ENCODE assay signal across 9 cellular contexts in the genomic region with DNA sequence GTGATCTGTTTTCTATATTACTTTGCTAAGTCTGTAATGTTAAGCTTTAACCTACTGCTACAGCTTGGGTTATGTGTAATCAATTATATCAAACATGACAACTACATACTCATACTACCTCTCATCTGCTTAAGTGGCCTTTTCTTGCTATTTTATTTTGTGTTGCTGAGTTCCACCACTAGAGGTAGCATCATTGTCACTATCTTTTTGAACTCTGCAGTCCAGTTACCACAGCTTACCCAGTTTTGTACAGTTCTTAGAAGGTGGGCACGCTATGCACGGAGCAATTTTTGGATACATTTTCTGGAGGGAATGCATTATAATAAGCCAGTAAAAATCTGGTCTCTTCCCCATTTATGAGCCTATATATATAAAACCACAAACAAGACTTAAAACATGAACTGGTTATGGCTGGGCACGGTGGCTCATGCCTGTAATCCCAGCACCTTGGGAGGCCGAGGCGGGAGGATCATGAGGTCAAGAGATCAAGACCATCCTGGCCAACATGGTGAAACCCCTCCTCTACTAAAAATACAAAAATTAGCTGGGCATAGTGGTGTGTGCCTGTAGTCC. TPM values are rescaled to one million over a fixed set of nuclear protein-coding genes. Genes with fewer than 3 reads are reported as not detected.
DNase-seq lines count a peak whose midpoint lies in the region; ATAC-seq and TF ChIP-seq lines count a peak whose summit lies in the region.
"Had no signal": no experiment of that assay in that cellular context is flagged by ENCODE, and none has a peak within 500 bp of the region (broad histone marks: within the 10 kb centered on the region; RNA-seq: fewer than 3 reads in every experiment).

No MANE protein-coding gene starts in this region.

- CTCF ChIA-PET in activated CD4-positive, alpha-beta memory T cell treated with anti-CD3 and anti-CD28 coated beads, Interleukin-2, amount 10 ng/mL, durations not matched to agents 7 days and 5 days (lab: Charles Lee) = interaction anchor here (0.6 to 3.0 kb wide), 10 partner anchors 12 to 459 kb away, joined by 3 to 18 read pairs (median 4); no protein-coding TSS in a partner anchor

- POLR2A ChIA-PET in activated CD4-positive, alpha-beta memory T cell treated with anti-CD3 and anti-CD28 coated beads, Interleukin-2, amount 10 ng/mL, durations not matched to agents 7 days and 5 days (lab: Charles Lee) = no interaction called here

- no peaks in the 10 kb centered on the region for H3K4me1 ChIP-seq in liver (ENCODE audit: control insufficient read depth in 4 of 4, insufficient read depth in 4 of 4, low read length in 3 of 4)

- ATAC-seq in GM18517 (IDR thresholded peaks at IDR 0.05; ENCODE audit: unreplicated experiment) = peak; percentile 71

- DNase-seq in Ammon's horn (ENCODE audit: low spot score) (peak; percentile 74), NB4 (ENCODE audit: low read depth) (peak; percentile 54), brain microvascular endothelial cell (peak; percentile 28), islet precursor cell (no peak), cerebellum (ENCODE audit: low spot score) (no peak)
- DNase-seq in activated CD4-positive, alpha-beta memory T cell treated with anti-CD3 and anti-CD28 coated beads, Interleukin-2, amount 10 ng/mL, durations not matched to agents 7 days and 5 days = no peak

- no peak overlapping the region for H3K27ac Mint-ChIP-seq in activated CD4-positive, alpha-beta memory T cell treated with anti-CD3 and anti-CD28 coated beads, Interleukin-2, amount 10 ng/mL, durations not matched to agents 7 days and 5 days

- peaks cover 2% of the 10 kb centered on the region for H3K4me1 Mint-ChIP-seq in activated CD4-positive, alpha-beta memory T cell treated with anti-CD3 and anti-CD28 coated beads, Interleukin-2, amount 10 ng/mL, durations not matched to agents 7 days and 5 days

- H3K27me3 Mint-ChIP-seq in activated CD4-positive, alpha-beta memory T cell treated with anti-CD3 and anti-CD28 coated beads, Interleukin-2, amount 10 ng/mL, durations not matched to agents 7 days and 5 days = no peaks in the 10 kb centered on the region

- in situ Hi-C loops in brain microvascular endothelial cell (cut with HindIII; ENCODE audit: low pct_ligation_motif_present, low sequenced_read_pairs) = no loop called here

- no peaks in the 10 kb centered on the region for H3K9me3 ChIP-seq in liver (ENCODE audit: control insufficient read depth in 4 of 4, low read length in 3 of 4)

- no peak overlapping the region for H3K4me3 Mint-ChIP-seq in activated CD4-positive, alpha-beta memory T cell treated with anti-CD3 and anti-CD28 coated beads, Interleukin-2, amount 10 ng/mL, durations not matched to agents 7 days and 5 days

- H3K27ac ChIP-seq in brain microvascular endothelial cell = no peak overlapping the region
- H3K27ac ChIP-seq in liver (ENCODE audit: low read depth in 1 of 2, low read length in 2 of 2) = no peak overlapping the region
- H3K27ac ChIP-seq: epithelial cell of prostate had no signal

- H3K4me3 ChIP-seq in NB4 (ENCODE audit: low read depth, low read length) = no peak overlapping the region
- no peak overlapping the region for H3K4me3 ChIP-seq in brain microvascular endothelial cell (ENCODE audit: low read depth, low read length)
- H3K4me3 ChIP-seq in liver (ENCODE audit: low read depth in 1 of 3, low read length in 3 of 3) = no peak overlapping the region

- 73% methylated on average over 5 of the region's 5 CpGs for WGBS in liver

- TF ChIP-seq CTCF in NB4 (IDR thresholded peaks at IDR 0.05; ENCODE audit: low read depth, low read length) = peak; percentile 42
- peak; percentile 70 for TF ChIP-seq CTCF in brain microvascular endothelial cell (IDR thresholded peaks at IDR 0.05; ENCODE audit: low read depth, low read length, missing control alignments)
- TF ChIP-seq CTCF in liver (IDR thresholded peaks at IDR 0.05; ENCODE audit: low read depth, low read length, missing input control) = peak; percentile 52

- H3K27me3 ChIP-seq in brain microvascular endothelial cell (replicated peaks) (no peaks in the 10 kb centered on the region), liver (ENCODE audit: control insufficient read depth in 4 of 4, insufficient read depth in 4 of 4, low read length in 3 of 4) (no peaks in the 10 kb centered on the region)

- no peaks in the 10 kb centered on the region for H3K9me3 Mint-ChIP-seq in activated CD4-positive, alpha-beta memory T cell treated with anti-CD3 and anti-CD28 coated beads, Interleukin-2, amount 10 ng/mL, durations not matched to agents 7 days and 5 days

- no peak overlapping the region for H3K9ac ChIP-seq in liver (ENCODE audit: low read depth in 1 of 2, low read length in 2 of 2)

- no peak for TF ChIP-seq POLR2A in NB4 (IDR thresholded peaks at IDR 0.05; ENCODE audit: extremely low read depth, insufficient read length)

- peak; percentile 73 to 81 for TF ChIP-seq RAD21 in liver (IDR thresholded peaks at IDR 0.05)

- H3K36me3 Mint-ChIP-seq in activated CD4-positive, alpha-beta memory T cell treated with anti-CD3 and anti-CD28 coated beads, Interleukin-2, amount 10 ng/mL, durations not matched to agents 7 days and 5 days (ENCODE audit: low read depth) = no peaks in the 10 kb centered on the region

- no peaks in the 10 kb centered on the region for H3K36me3 ChIP-seq in brain microvascular endothelial cell (replicated peaks)
- no peaks in the 10 kb centered on the region for H3K36me3 ChIP-seq in liver (ENCODE audit: control insufficient read depth in 4 of 4, insufficient read depth in 3 of 4, low read depth in 1 of 4, low read length in 3 of 4)

TF ChIP-seq in liver, 16 proteins besides CTCF, POLR2A, EP300 and RAD21:
- TF ChIP-seq FOXA2 (IDR thresholded peaks at IDR 0.05) (no peak), GABPA (IDR thresholded peaks at IDR 0.05 in 1 of 2, conservative IDR thresholded peaks at IDR 0.05 in 1 of 2) (no peak), FOXA1 (IDR thresholded peaks at IDR 0.05) (no peak)

RNA-seq across cellular contexts. Expression of a gene that starts 48.5 kb away (rescaled TPM):
- total RNA-seq in liver (10 to 100 TPM in 1 of 2 donors, 1 to 10 TPM in 1; 9.5 to 14.0 TPM), cerebellum (17.2 TPM)
- 1 to 10 TPM; 4.9 to 6.3 TPM for polyA plus RNA-seq in liver
- 1 to 10 TPM; 6.1 to 6.9 TPM for total RNA-seq in activated CD4-positive, alpha-beta memory T cell treated with anti-CD3 and anti-CD28 coated beads, Interleukin-2, amount 10 ng/mL, durations not matched to agents 7 days and 5 days

RNA-seq across cellular contexts. Expression of a gene that starts 59.7 kb away (rescaled TPM):
- under 1 TPM; 0.33 to 0.79 TPM for total RNA-seq in liver
- polyA plus RNA-seq in liver = under 1 TPM; 0.17 to 0.61 TPM
- total RNA-seq in activated CD4-positive, alpha-beta memory T cell treated with anti-CD3 and anti-CD28 coated beads, Interleukin-2, amount 10 ng/mL, durations not matched to agents 7 days and 5 days = 1 to 10 TPM in 1 of 2 experiments, under 1 TPM in 1; 0.86 to 1.2 TPM
- total RNA-seq in cerebellum = 57.2 TPM

Comparison
In these comparisons a context has a peak if more than half of its experiments do, and no peak if none do; other contexts are left out.
1. DNase-seq: peak in Ammon's horn (single experiment), NB4 (single experiment) and brain microvascular endothelial cell (single experiment); none in islet precursor cell (single experiment), activated CD4-positive, alpha-beta memory T cell treated with anti-CD3 and anti-CD28 coated beads, Interleukin-2, amount 10 ng/mL, durations not matched to agents 7 days and 5 days (single experiment) and cerebellum (single experiment).
2. RNA of a gene that starts 59.7 kb away (total RNA-seq): 57.2 TPM in cerebellum (single experiment); 0.86 to 1.2 TPM in activated CD4-positive, alpha-beta memory T cell treated with anti-CD3 and anti-CD28 coated beads, Interleukin-2, amount 10 ng/mL, durations not matched to agents 7 days and 5 days and 0.33 to 0.79 TPM in liver; every median in the first group is over 10 times any median in the second.
3. Peak in every context shown above with its lines, with median percentiles within 50 percentile points of each other: CTCF ChIP-seq.